ENCODE assay signal across 35 cellular contexts in the genomic region with DNA sequence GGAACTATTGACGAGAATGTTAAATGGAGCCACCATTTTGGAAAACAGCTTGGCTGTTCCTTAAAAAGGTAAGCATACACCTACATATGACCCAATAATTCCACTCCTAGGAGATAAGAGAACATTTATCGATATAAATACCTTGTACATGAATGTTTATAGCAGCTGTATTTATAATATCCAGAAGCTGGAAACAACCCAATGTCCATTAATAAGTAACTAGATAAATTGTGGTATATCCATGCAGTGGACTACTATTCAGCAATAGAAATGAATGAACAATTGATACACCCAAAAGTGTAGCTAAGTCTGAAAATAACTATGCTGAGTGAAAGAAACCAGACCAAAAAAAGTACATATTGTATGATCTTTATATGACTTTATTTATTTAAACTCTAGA. TPM values are rescaled to one million over a fixed set of nuclear protein-coding genes. Genes with fewer than 3 reads are reported as not detected.
"Had no signal": no experiment of that assay in that cellular context is flagged by ENCODE, and none has a peak within 500 bp of the region (broad histone marks: within the 10 kb centered on the region; RNA-seq: fewer than 3 reads in every experiment).

No MANE protein-coding gene starts in this region.

- FAIRE-seq: astrocyte, bronchial epithelial cell had no signal

- DNase-seq: activated effector memory CD4-positive, alpha-beta T cell treated with anti-CD3 and anti-CD28 coated beads, Interleukin-2, amount 50 U/mL, for 16 hours; activated effector memory CD4-positive, alpha-beta T cell treated with Interleukin-2 at 50 U/mL for 16 hours; activated gamma-delta T cell; activated gamma-delta T cell treated with Interleukin-2 at 50 U/mL for 16 hours; activated naive CD4-positive, alpha-beta T cell; activated naive CD4-positive, alpha-beta T cell treated with anti-CD3 and anti-CD28 coated beads for 36 hours; activated naive CD4-positive, alpha-beta T cell treated with anti-CD3 and anti-CD28 coated beads, Interleukin-2, amount 10 ng/mL, durations not matched to agents 7 days and 5 days; activated naive CD4-positive, alpha-beta T cell treated with anti-CD3 and anti-CD28 coated beads, Interleukin-2, amount 50 U/mL, for 16 hours; activated naive CD4-positive, alpha-beta T cell treated with Interleukin-2 at 50 U/mL for 16 hours; activated naive CD8-positive, alpha-beta T cell treated with anti-CD3 and anti-CD28 coated beads for 36 hours; activated naive CD8-positive, alpha-beta T cell treated with anti-CD3 and anti-CD28 coated beads, Interleukin-2, amount 10 ng/mL, durations not matched to agents 7 days and 5 days; activated naive CD8-positive, alpha-beta T cell treated with anti-CD3 and anti-CD28 coated beads, Interleukin-2, amount 50 U/mL, for 24 hours; activated T-cell treated with anti-CD3 and anti-CD28 coated beads, Interleukin-2, amount 50 U/mL, for 1 hour; activated T-cell treated with anti-CD3 and anti-CD28 coated beads, Interleukin-2, amount 50 U/mL, for 24 hours; activated T-cell treated with anti-CD3 and anti-CD28 coated beads, Interleukin-2, amount 50 U/mL, for 4 hours; activated T-cell treated with anti-CD3 and anti-CD28 coated beads, Interleukin-2, amount 50 U/mL, for 48 hours; activated T-cell treated with anti-CD3 and anti-CD28 coated beads, Interleukin-2, amount 50 U/mL, for 72 hours; adrenal gland; amniotic stem cell; amygdala; anterior cingulate cortex; aorta; body of pancreas; brain microvascular endothelial cell; caudate nucleus; central memory CD4-positive, alpha-beta T cell; cerebellar nuclear complex had no signal

- H3K27ac ChIP-seq: adrenal gland, ascending aorta, body of pancreas, brain microvascular endothelial cell, breast epithelium, cardiac muscle cell had no signal

- ATAC-seq: activated naive CD4-positive, alpha-beta T cell treated with anti-CD3 and anti-CD28 coated beads, Interleukin-2, amount 50 U/mL, for 72 hours; activated naive CD8-positive, alpha-beta T cell treated with anti-CD3 and anti-CD28 coated beads, Interleukin-2, amount 50 U/mL, for 24 hours; activated T-cell treated with anti-CD3 and anti-CD28 coated beads, Interleukin-2, amount 50 U/mL, for 4 hours; activated T-cell treated with anti-CD3 and anti-CD28 coated beads, Interleukin-2, amount 50 U/mL, for 72 hours; activated T-helper 17 cell treated with anti-CD3 and anti-CD28 coated beads, Interleukin-2, amount 50 U/mL, for 72 hours; body of pancreas had no signal

- H3K9me3 ChIP-seq: adrenal gland, ascending aorta, body of pancreas, breast epithelium had no signal

- H3K4me1 ChIP-seq: adrenal gland, ascending aorta, body of pancreas, breast epithelium had no signal

- H3K36me3 ChIP-seq: breast epithelium had no signal

- H3K4me3 ChIP-seq: adrenal gland, ascending aorta, body of pancreas, breast epithelium, cardiac muscle cell had no signal

- H3K27me3 ChIP-seq: adrenal gland, ascending aorta, body of pancreas, brain microvascular endothelial cell, breast epithelium, cardiac muscle cell had no signal

RNA-seq across cellular contexts. Expression of gene ADIG, which starts 42.2 kb away (rescaled TPM):
- polyA plus RNA-seq: adipose tissue, adrenal gland, aorta, cardiac muscle cell had no signal
